Comparison of ENCODE assay signal across 8 cellular contexts in genomic region chr22:41799486-41800347, GRCh38. TPM values are rescaled to one million over a fixed set of nuclear protein-coding genes. Genes with fewer than 3 reads are reported as not detected.
DNase-seq lines count a peak whose midpoint lies in the region; ATAC-seq and TF ChIP-seq lines count a peak whose summit lies in the region.

No MANE protein-coding gene starts in this region.

- peaks cover 8% of the 10 kb centered on the region for H3K4me1 ChIP-seq in right cardiac atrium (ENCODE audit: control insufficient read depth, insufficient read depth, low read length)

- intact Hi-C loops in right cardiac atrium (cut with DNase I) = loop anchor here in 1 of 4 donors (10.0 kb wide), 1 partner anchor 55 kb away; no protein-coding TSS in a partner anchor

- peak; percentile 8 for ATAC-seq in GM21367 (IDR thresholded peaks at IDR 0.05; ENCODE audit: unreplicated experiment)
- ATAC-seq in right cardiac atrium = peak; percentile 63 to 74
- no peak for ATAC-seq in GM18858 (IDR thresholded peaks at IDR 0.05; ENCODE audit: unreplicated experiment)

- peak overlapping the region; percentile 91 for H3K4me3 Mint-ChIP-seq in progenitor cell of endocrine pancreas (ENCODE audit: low read depth)

- DNase-seq in DMS114 treated with DMSO at 0.1 percent for 48 hours (lab: John Stamatoyannopoulos, UW; ENCODE audit: unreplicated experiment) (peak; percentile 16), amniotic epithelial cell (ENCODE audit: low read depth) (peak; percentile 7), right cardiac atrium (peak; percentile 41 to 75 (median 70)), progenitor cell of endocrine pancreas (ENCODE audit: low spot score, unreplicated experiment) (peak; percentile 27), NCI-H187 treated with DMSO at 0.1 percent for 48 hours (lab: John Stamatoyannopoulos, UW) (no peak)
- no peak for DNase-seq in Jurkat, Clone E6-1 (ENCODE audit: low read depth, low spot score)

- H3K27me3 ChIP-seq in right cardiac atrium (ENCODE audit: control insufficient read depth, insufficient read depth) = no peaks in the 10 kb centered on the region

- H3K4me3 ChIP-seq in Jurkat, Clone E6-1 (ENCODE audit: low read length) = peak overlapping the region; percentile 94
- H3K4me3 ChIP-seq in right cardiac atrium (ENCODE audit: low read length) = peak overlapping the region; percentile 82

- TF ChIP-seq CTCF in progenitor cell of endocrine pancreas (IDR thresholded peaks at IDR 0.05; ENCODE audit: unreplicated experiment) = no peak

- H3K9me3 ChIP-seq in right cardiac atrium (ENCODE audit: control insufficient read depth, low read length) = no peaks in the 10 kb centered on the region

- no peaks in the 10 kb centered on the region for H3K9me3 Mint-ChIP-seq in progenitor cell of endocrine pancreas (ENCODE audit: low read depth)

- WGBS in right cardiac atrium = 13% methylated on average over 38 of the region's 38 CpGs

- H3K4me1 Mint-ChIP-seq in progenitor cell of endocrine pancreas (ENCODE audit: low read depth) = peaks cover 22% of the 10 kb centered on the region

- peak overlapping the region; percentile 96 for H3K27ac Mint-ChIP-seq in progenitor cell of endocrine pancreas

- H3K27ac ChIP-seq in right cardiac atrium (ENCODE audit: low read length) = peak overlapping the region; percentile 80

- no peaks in the 10 kb centered on the region for H3K27me3 Mint-ChIP-seq in progenitor cell of endocrine pancreas

- H3K36me3 Mint-ChIP-seq in progenitor cell of endocrine pancreas (ENCODE audit: insufficient read depth) = peaks cover 2% of the 10 kb centered on the region

RNA-seq across cellular contexts. Expression of gene CCDC134, which starts 0.8 kb away (rescaled TPM):
- polyA plus RNA-seq in Jurkat, Clone E6-1 (2012; ENCODE audit: insufficient read depth, insufficient read length) = 7.8 TPM
- total RNA-seq in right cardiac atrium (1 to 10 TPM; 4.1 to 6.6 (median 5.1) TPM), progenitor cell of endocrine pancreas (23.3 and 24.2 TPM in 2 replicates)
- 2.2 TPM for polyA plus RNA-seq in right cardiac atrium

RNA-seq across cellular contexts. Expression of gene SREBF2, which starts 33.2 kb away (rescaled TPM):
- 96.2 TPM for polyA plus RNA-seq in Jurkat, Clone E6-1 (2012; ENCODE audit: insufficient read depth, insufficient read length)
- total RNA-seq in right cardiac atrium = 100 to 1,000 TPM in 2 of 4 donors, 10 to 100 TPM in 2; 77.8 to 119 (median 106) TPM
- 71.2 TPM for polyA plus RNA-seq in right cardiac atrium
- total RNA-seq in progenitor cell of endocrine pancreas = 154 and 156 TPM in 2 replicates

Comparison
In these comparisons a context has a peak if more than half of its experiments do, and no peak if none do; other contexts are left out.
1. DNase-seq: peak in DMS114 treated with DMSO at 0.1 percent for 48 hours (single experiment), amniotic epithelial cell (single experiment), right cardiac atrium (3 of 3) and progenitor cell of endocrine pancreas (single experiment); none in Jurkat, Clone E6-1 (single experiment) and NCI-H187 treated with DMSO at 0.1 percent for 48 hours (single experiment).